30 cellular contexts compared by ENCODE assay signal in the genomic region with DNA sequence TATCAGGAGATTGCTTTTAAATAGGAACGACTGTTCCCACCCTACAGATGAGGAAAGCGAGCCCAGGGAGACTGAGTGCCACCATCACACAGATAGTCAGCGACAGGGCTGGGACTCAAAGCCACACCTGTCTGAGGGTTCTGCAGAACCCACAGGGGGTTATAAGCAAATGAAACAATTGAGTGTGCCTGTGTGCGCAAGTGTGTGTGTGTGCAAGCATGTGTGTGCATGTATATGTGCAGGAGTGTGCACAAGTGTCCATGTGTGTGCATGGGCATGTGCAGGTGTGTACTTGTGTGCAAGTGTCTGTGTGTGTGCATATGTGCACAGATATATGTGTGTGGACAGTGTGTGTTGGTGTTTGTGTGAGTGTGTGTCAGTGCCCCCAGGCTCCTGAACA.
"Had no signal": no experiment of that assay in that cellular context is flagged by ENCODE, and none has a peak within 500 bp of the region (broad histone marks: within the 10 kb centered on the region; RNA-seq: fewer than 3 reads in every experiment).

No MANE protein-coding gene starts in this region.

- H3K27ac Mint-ChIP-seq: activated B cell treated with CpG ODN at 0.5 μM for 24 hours; activated CD8-positive, alpha-beta T cell treated with anti-CD3 and anti-CD28 coated beads for 36 hours; activated naive CD4-positive, alpha-beta T cell treated with anti-CD3 and anti-CD28 coated beads, Interleukin-2, amount 50 U/mL, for 24 hours; activated naive CD8-positive, alpha-beta T cell treated with anti-CD3 and anti-CD28 coated beads, Interleukin-2, amount 50 U/mL, for 24 hours; activated T-helper 1 cell treated with anti-CD3 and anti-CD28 coated beads, Interleukin-12 subunit alpha, Interleukin-12 subunit beta, Interleukin-2, Interleukin-4 antibody, amounts not matched to agents 30 ng/mL and 10 ng/mL and 1 ng/mL, durations not matched to agents 14 hours and 24 hours and 36 hours; nephron; stimulated activated memory B cell treated with anti-CD40 and anti-IgM and Interleukin-4, amounts not matched to agents 10 μg/mL and 1 μg/mL and 100 μg/mL, for 72 hours; T-helper 2 cell treated with Interferon-gamma antibody and Interleukin-4, amounts not matched to agents 5 μg/mL and 100 μg/mL, for 36 hours had no signal

- H3K36me3 Mint-ChIP-seq: activated naive CD4-positive, alpha-beta T cell treated with anti-CD3 and anti-CD28 coated beads, Interleukin-2, amount 50 U/mL, for 24 hours; stimulated activated memory B cell treated with anti-CD40 and anti-IgM and Interleukin-4, amounts not matched to agents 10 μg/mL and 1 μg/mL and 100 μg/mL, for 72 hours had no signal

- H3K9me3 Mint-ChIP-seq: activated B cell treated with CpG ODN at 0.5 μM for 24 hours; activated CD8-positive, alpha-beta T cell treated with anti-CD3 and anti-CD28 coated beads for 36 hours; activated naive CD4-positive, alpha-beta T cell treated with anti-CD3 and anti-CD28 coated beads, Interleukin-2, amount 50 U/mL, for 24 hours; activated naive CD8-positive, alpha-beta T cell treated with anti-CD3 and anti-CD28 coated beads, Interleukin-2, amount 50 U/mL, for 24 hours; activated T-helper 1 cell treated with anti-CD3 and anti-CD28 coated beads, Interleukin-12 subunit alpha, Interleukin-12 subunit beta, Interleukin-2, Interleukin-4 antibody, amounts not matched to agents 30 ng/mL and 10 ng/mL and 1 ng/mL, durations not matched to agents 14 hours and 24 hours and 36 hours; nephron; stimulated activated memory B cell treated with anti-CD40 and anti-IgM and Interleukin-4, amounts not matched to agents 10 μg/mL and 1 μg/mL and 100 μg/mL, for 72 hours; T-helper 2 cell treated with Interferon-gamma antibody and Interleukin-4, amounts not matched to agents 5 μg/mL and 100 μg/mL, for 36 hours had no signal

- H3K4me3 Mint-ChIP-seq: activated B cell treated with CpG ODN at 0.5 μM for 24 hours; activated CD8-positive, alpha-beta T cell treated with anti-CD3 and anti-CD28 coated beads for 36 hours; activated naive CD4-positive, alpha-beta T cell treated with anti-CD3 and anti-CD28 coated beads, Interleukin-2, amount 50 U/mL, for 24 hours; activated naive CD8-positive, alpha-beta T cell treated with anti-CD3 and anti-CD28 coated beads, Interleukin-2, amount 50 U/mL, for 24 hours; activated T-helper 1 cell treated with anti-CD3 and anti-CD28 coated beads, Interleukin-12 subunit alpha, Interleukin-12 subunit beta, Interleukin-2, Interleukin-4 antibody, amounts not matched to agents 30 ng/mL and 10 ng/mL and 1 ng/mL, durations not matched to agents 14 hours and 24 hours and 36 hours; nephron; stimulated activated memory B cell treated with anti-CD40 and anti-IgM and Interleukin-4, amounts not matched to agents 10 μg/mL and 1 μg/mL and 100 μg/mL, for 72 hours; T-helper 2 cell treated with Interferon-gamma antibody and Interleukin-4, amounts not matched to agents 5 μg/mL and 100 μg/mL, for 36 hours had no signal

- H3K4me1 Mint-ChIP-seq: activated B cell treated with CpG ODN at 0.5 μM for 24 hours; activated naive CD4-positive, alpha-beta T cell treated with anti-CD3 and anti-CD28 coated beads, Interleukin-2, amount 50 U/mL, for 24 hours; activated naive CD8-positive, alpha-beta T cell treated with anti-CD3 and anti-CD28 coated beads, Interleukin-2, amount 50 U/mL, for 24 hours; nephron; stimulated activated memory B cell treated with anti-CD40 and anti-IgM and Interleukin-4, amounts not matched to agents 10 μg/mL and 1 μg/mL and 100 μg/mL, for 72 hours had no signal

- H3K4me1 ChIP-seq: gastrocnemius medialis, left ventricle myocardium inferior, prostate gland, sigmoid colon, testis, transverse colon, uterus had no signal

- H3K4me3 ChIP-seq: gastrocnemius medialis, left ventricle myocardium inferior, lung, ovary, prostate gland, sigmoid colon, testis, transverse colon, uterus had no signal

- H3K9me3 ChIP-seq: gastrocnemius medialis, left ventricle myocardium inferior, neutrophil, ovary, prostate gland, sigmoid colon, testis, transverse colon, uterus had no signal

- H3K36me3 ChIP-seq: gastrocnemius medialis, left ventricle myocardium inferior, neutrophil, ovary, prostate gland, sigmoid colon, transverse colon, uterus had no signal

- H3K27ac ChIP-seq: gastrocnemius medialis, left ventricle myocardium inferior, neutrophil, ovary, prostate gland, sigmoid colon, testis, transverse colon, uterus had no signal

- H3K27me3 ChIP-seq: ovary, sigmoid colon, testis, transverse colon, uterus had no signal

- DNase-seq: activated B cell treated with CpG ODN at 0.5 μM for 24 hours; activated CD4-positive, alpha-beta T cell treated with anti-CD3 and anti-CD28 coated beads, Interleukin-2, amount 50 U/mL, for 1 hour; activated CD8-positive, alpha-beta T cell treated with anti-CD3 and anti-CD28 coated beads for 36 hours; activated gamma-delta T cell treated with Interleukin-2 at 50 U/mL for 16 hours; activated naive CD8-positive, alpha-beta T cell treated with anti-CD3 and anti-CD28 coated beads, Interleukin-2, amount 50 U/mL, for 24 hours; activated T-cell treated with anti-CD3 and anti-CD28 coated beads, Interleukin-2, amount 50 U/mL, for 1 hour; amygdala; effector memory CD4-positive, alpha-beta T cell; erythroblast; gastrocnemius medialis; glutamatergic neuron; left ventricle myocardium inferior; ovary; sigmoid colon; small intestine; stimulated activated CD4-positive, alpha-beta T cell treated with anti-CD3 and anti-CD28 coated beads, Interleukin-1b, Interleukin-23, amount 100 ng/mL, for 48 hours; stimulated activated CD4-positive, alpha-beta T cell treated with anti-CD3 and anti-CD28 coated beads, Interleukin-4, amount 100 ng/mL, for 4 hours; stimulated activated CD8-positive, alpha-beta memory T cell treated with anti-CD3 and anti-CD28 coated beads, Interleukin-4, amount 100 ng/mL, for 48 hours; T-helper 1 cell; testis; transverse colon; uterus had no signal

- ATAC-seq: activated CD8-positive, alpha-beta T cell treated with anti-CD3 and anti-CD28 coated beads for 36 hours; activated naive CD8-positive, alpha-beta T cell treated with anti-CD3 and anti-CD28 coated beads, Interleukin-2, amount 50 U/mL, for 24 hours; gastrocnemius medialis; stimulated activated memory B cell treated with anti-CD40 and anti-IgM and Interleukin-4, amounts not matched to agents 10 μg/mL and 1 μg/mL and 100 μg/mL, for 72 hours had no signal
